Comparison of ENCODE assay signal across 20 cellular contexts in genomic region chr9:34032631-34033030, GRCh38. TPM values are rescaled to one million over a fixed set of nuclear protein-coding genes. Genes with fewer than 3 reads are reported as not detected.
DNase-seq lines count a peak whose midpoint lies in the region; ATAC-seq, FAIRE-seq and TF ChIP-seq lines count a peak whose summit lies in the region.
"Had no signal": no experiment of that assay in that cellular context is flagged by ENCODE, and none has a peak within 500 bp of the region (broad histone marks: within the 10 kb centered on the region; RNA-seq: fewer than 3 reads in every experiment).

No MANE protein-coding gene starts in this region.

- dilution Hi-C loops in mammary epithelial cell (cut with HindIII; ENCODE audit: low sequenced_read_pairs) = no loop called here

- no peak overlapping the region for H3K4me3 ChIP-seq in mammary epithelial cell (replicated peaks in 1 of 3; ENCODE audit: insufficient read depth in 1 of 3, low read depth in 2 of 3, low read length in 3 of 3)
- no peak overlapping the region for H3K4me3 ChIP-seq in K562
- H3K4me3 ChIP-seq in upper lobe of right lung = no peak overlapping the region
- no peak overlapping the region for H3K4me3 ChIP-seq in PC-3 (ENCODE audit: low read length)
- H3K4me3 ChIP-seq: BLaER1 had no signal

- peaks cover 99% of the 10 kb centered on the region for H3K79me2 ChIP-seq in mammary epithelial cell (ENCODE audit: insufficient read depth, low read length)
- peaks cover 82% of the 10 kb centered on the region for H3K79me2 ChIP-seq in K562 (ENCODE audit: control insufficient read depth, insufficient read depth, low read length)
- peaks cover 85% of the 10 kb centered on the region for H3K79me2 ChIP-seq in PC-3 (ENCODE audit: low read length)

- H3K9me3 ChIP-seq in mammary epithelial cell (replicated peaks; ENCODE audit: insufficient read depth, low read length) (no peaks in the 10 kb centered on the region), K562 (replicated peaks; ENCODE audit: control insufficient read depth, insufficient read depth, low read depth, low read length) (no peaks in the 10 kb centered on the region), upper lobe of right lung (no peaks in the 10 kb centered on the region), PC-3 (ENCODE audit: low read length) (no peaks in the 10 kb centered on the region)
- H3K9me3 ChIP-seq: BLaER1 had no signal

- peaks cover 57% of the 10 kb centered on the region for H3K36me3 Mint-ChIP-seq in MCF 10A (ENCODE audit: insufficient read depth, unreplicated experiment)
- peaks cover 22 to 40% of the 10 kb centered on the region in 2 donors for H3K36me3 Mint-ChIP-seq in stimulated activated naive B cell treated with anti-CD40 and anti-IgM and Interleukin-4, amounts not matched to agents 10 μg/mL and 1 μg/mL and 100 μg/mL, for 72 hours

- H3K4me1 Mint-ChIP-seq in MCF 10A (ENCODE audit: insufficient read depth, unreplicated experiment) = peaks cover 6% of the 10 kb centered on the region
- peaks cover 3 to 6% of the 10 kb centered on the region in 2 donors for H3K4me1 Mint-ChIP-seq in stimulated activated naive B cell treated with anti-CD40 and anti-IgM and Interleukin-4, amounts not matched to agents 10 μg/mL and 1 μg/mL and 100 μg/mL, for 72 hours

- H3K9ac ChIP-seq in mammary epithelial cell (ENCODE audit: insufficient read depth, low read length) (no peak overlapping the region), K562 (ENCODE audit: insufficient read depth in 1 of 2, low read depth in 2 of 2, low read length in 2 of 2) (no peak overlapping the region), PC-3 (ENCODE audit: low read length) (no peak overlapping the region)
- H3K9ac ChIP-seq: BLaER1 had no signal

- TF ChIP-seq EP300 in K562 (IDR thresholded peaks at IDR 0.05; ENCODE audit: low read length) = no peak

- H3K27ac ChIP-seq in mammary epithelial cell (ENCODE audit: insufficient read depth, low read depth, low read length) = no peak overlapping the region
- no peak overlapping the region for H3K27ac ChIP-seq in K562 (ENCODE audit: extremely low read depth, low read depth, low read length)
- H3K27ac ChIP-seq in upper lobe of right lung = no peak overlapping the region
- H3K27ac ChIP-seq in PC-3 (ENCODE audit: low read length) = no peak overlapping the region
- H3K27ac ChIP-seq: BLaER1, HL-60 had no signal

- H2AFZ ChIP-seq in mammary epithelial cell (ENCODE audit: low read depth, low read length) (no peak overlapping the region), K562 (ENCODE audit: low read depth, low read length) (no peak overlapping the region), PC-3 (ENCODE audit: low read length) (no peak overlapping the region)

- H4K20me1 ChIP-seq in mammary epithelial cell (ENCODE audit: insufficient read depth, low read length) (peaks cover 4% of the 10 kb centered on the region), K562 (replicated peaks; ENCODE audit: control insufficient read depth, insufficient read depth, low read length) (no peaks in the 10 kb centered on the region), PC-3 (ENCODE audit: low read length) (peaks cover 11% of the 10 kb centered on the region; the same call in 1 of the 2 replicates)

- no TSS peak for BruUV-seq in MCF 10A (replicated peaks; lab: Mats Ljungman, UMichigan)
- no TSS peak for BruUV-seq in mammary epithelial cell (replicated peaks; lab: Mats Ljungman, UMichigan)
- no TSS peak for BruUV-seq in K562 (replicated peaks; lab: Mats Ljungman, UMichigan)
- no TSS peak for BruUV-seq in PC-3 (replicated peaks; lab: Mats Ljungman, UMichigan)

- H3K9me1 ChIP-seq in K562 (ENCODE audit: control insufficient read depth, insufficient read depth, low read length) = no peaks in the 10 kb centered on the region

- POLR2A ChIA-PET in MCF 10A (lab: Yijun Ruan, JAX) (interaction anchor here (0.7 kb wide), 2 partner anchors 41 to 93 kb away, joined by 4 to 5 read pairs; no protein-coding TSS in a partner anchor), K562 (lab: Yijun Ruan, JAX) (no interaction called here), PC-3 (lab: Charles Lee; ENCODE audit: unreplicated experiment) (no interaction called here)

- in situ Hi-C loops in mammary epithelial cell (cut with MboI; ENCODE audit: low sequenced_read_pairs in 2 of 2) (no loop called here), K562 (cut with MboI) (no loop called here)

- no peak for TF ChIP-seq POLR2A in K562 (conservative IDR thresholded peaks at IDR 0.05)

- intact Hi-C loops in MCF 10A (cut with micrococcal nuclease) (no loop called here), mammary epithelial cell (cut with micrococcal nuclease) (no loop called here), K562 (cut with micrococcal nuclease) (no loop called here), upper lobe of right lung (cut with DNase I) (no loop called here), PC-3 (cut with micrococcal nuclease) (no loop called here)

- no peak for DNase-seq in MCF 10A (ENCODE audit: unreplicated experiment)
- no peak for DNase-seq in mammary epithelial cell
- DNase-seq in K562 (ENCODE audit: extremely low read depth in 1 of 4, low spot score in 3 of 4) = no peak
- DNase-seq in mesenteric fat pad (ENCODE audit: low spot score) = peak; percentile 74
- peak; percentile 12 for DNase-seq in upper lobe of right lung
- no peak for DNase-seq in stimulated activated naive B cell treated with anti-CD40 and anti-IgM and Interleukin-4, amounts not matched to agents 10 μg/mL and 1 μg/mL and 100 μg/mL, for 72 hours
- DNase-seq in hepatic stellate cell (ENCODE audit: low spot score) = no peak
- DNase-seq in PC-3 = no peak
- DNase-seq: 8988T; Calu3; CD4-positive, alpha-beta memory T cell; DMS79 treated with DMSO at 0.1 percent for 48 hours; GF-D8; GOT3; H7; HFFc6 had no signal

- H3K36me3 ChIP-seq in mammary epithelial cell (ENCODE audit: insufficient read depth, low read length) (peaks cover 7% of the 10 kb centered on the region), K562 (ENCODE audit: control insufficient read depth, insufficient read depth, low read length) (peaks cover 34% of the 10 kb centered on the region; the same call in 2 of the 3 replicates), upper lobe of right lung (peaks cover 5% of the 10 kb centered on the region), PC-3 (ENCODE audit: low read depth, low read length) (peaks cover 4% of the 10 kb centered on the region)

- no peak for TF ChIP-seq RAD21 in K562 (CRISPR knock-in tag; conservative IDR thresholded peaks at IDR 0.05 in 1 of 2, IDR thresholded peaks at IDR 0.05 in 1 of 2)

- no peaks in the 10 kb centered on the region for H3F3A ChIP-seq in PC-3 (ENCODE audit: low read length, unreplicated experiment)

- no peaks in the 10 kb centered on the region for H3K9me3 Mint-ChIP-seq in MCF 10A (ENCODE audit: unreplicated experiment)
- no peaks in the 10 kb centered on the region for H3K9me3 Mint-ChIP-seq in stimulated activated naive B cell treated with anti-CD40 and anti-IgM and Interleukin-4, amounts not matched to agents 10 μg/mL and 1 μg/mL and 100 μg/mL, for 72 hours
- H3K9me3 Mint-ChIP-seq: HFFc6 had no signal

- peak overlapping the region; percentile 28 for H3K27ac Mint-ChIP-seq in MCF 10A (ENCODE audit: low read depth, unreplicated experiment)
- H3K27ac Mint-ChIP-seq in stimulated activated naive B cell treated with anti-CD40 and anti-IgM and Interleukin-4, amounts not matched to agents 10 μg/mL and 1 μg/mL and 100 μg/mL, for 72 hours = no peak overlapping the region
- H3K27ac Mint-ChIP-seq: HFFc6 had no signal

- no peaks in the 10 kb centered on the region for H3K27me3 Mint-ChIP-seq in MCF 10A (ENCODE audit: insufficient read depth, unreplicated experiment)
- H3K27me3 Mint-ChIP-seq in stimulated activated naive B cell treated with anti-CD40 and anti-IgM and Interleukin-4, amounts not matched to agents 10 μg/mL and 1 μg/mL and 100 μg/mL, for 72 hours = no peaks in the 10 kb centered on the region
- H3K27me3 Mint-ChIP-seq: CD4-positive, alpha-beta memory T cell had no signal

- H3K9me2 ChIP-seq in PC-3 (replicated peaks; ENCODE audit: low read length) = no peaks in the 10 kb centered on the region

- TF ChIP-seq CTCF in MCF 10A (IDR thresholded peaks at IDR 0.05; ENCODE audit: unreplicated experiment) = no peak
- TF ChIP-seq CTCF in mammary epithelial cell (conservative IDR thresholded peaks at IDR 0.05 in 1 of 2, IDR thresholded peaks at IDR 0.05 in 1 of 2; ENCODE audit: extremely low read depth in 1 of 2, insufficient read depth in 1 of 2, low read depth in 1 of 2, low read length in 2 of 2) = no peak
- TF ChIP-seq CTCF in K562 (IDR thresholded peaks at IDR 0.05 in 2 of 3, conservative IDR thresholded peaks at IDR 0.05 in 1 of 3; ENCODE audit: insufficient read depth in 2 of 3, low read depth in 1 of 3, low read length in 3 of 3) = no peak
- no peak for TF ChIP-seq CTCF in upper lobe of right lung (IDR thresholded peaks at IDR 0.05)
- TF ChIP-seq CTCF in PC-3 (conservative IDR thresholded peaks at IDR 0.05; ENCODE audit: low read depth, low read length) = no peak

- 95% methylated on average over 7 of the region's 7 CpGs for whole genome bisulfite sequencing in mammary epithelial cell (ENCODE audit: low coverage, missing lambda C conversion rate)
- 65% methylated on average over 4 of the region's 7 CpGs for WGBS in K562 (ENCODE audit: insufficient coverage, low coverage, missing lambda C conversion rate)

- no peak for FAIRE-seq in K562 (lab: Jason Lieb, UNC)

- H3K27me3 ChIP-seq in mammary epithelial cell (ENCODE audit: insufficient read depth, low read length) (no peaks in the 10 kb centered on the region), K562 (ENCODE audit: control insufficient read depth in 2 of 2, insufficient read depth in 2 of 2, low read length in 2 of 2) (no peaks in the 10 kb centered on the region), upper lobe of right lung (no peaks in the 10 kb centered on the region), PC-3 (ENCODE audit: low read length) (no peaks in the 10 kb centered on the region)
- H3K27me3 ChIP-seq: BLaER1 had no signal

- no peak overlapping the region for H3K4me3 Mint-ChIP-seq in MCF 10A (ENCODE audit: unreplicated experiment)
- no peak overlapping the region for H3K4me3 Mint-ChIP-seq in stimulated activated naive B cell treated with anti-CD40 and anti-IgM and Interleukin-4, amounts not matched to agents 10 μg/mL and 1 μg/mL and 100 μg/mL, for 72 hours
- H3K4me3 Mint-ChIP-seq: CD14-positive monocyte; CD4-positive, alpha-beta memory T cell; HFFc6 had no signal

- H3K4me1 ChIP-seq in mammary epithelial cell (ENCODE audit: insufficient read depth, low read length) (peaks cover 3% of the 10 kb centered on the region), K562 (replicated peaks in 1 of 2; ENCODE audit: control insufficient read depth in 2 of 2, insufficient read depth in 2 of 2, low read length in 2 of 2) (no peaks in the 10 kb centered on the region; a peak in 1 of 5 replicates), upper lobe of right lung (no peaks in the 10 kb centered on the region), PC-3 (ENCODE audit: insufficient read depth, low read length) (no peaks in the 10 kb centered on the region)
- H3K4me1 ChIP-seq: BLaER1 had no signal

- H3K4me2 ChIP-seq in mammary epithelial cell (ENCODE audit: insufficient read depth, low read depth, low read length) = no peak overlapping the region
- H3K4me2 ChIP-seq in K562 (ENCODE audit: insufficient read depth, low read length) = no peak overlapping the region
- no peak overlapping the region for H3K4me2 ChIP-seq in PC-3 (ENCODE audit: low read length)
- H3K4me2 ChIP-seq: BLaER1 had no signal

- CTCF ChIA-PET in MCF 10A (lab: Yijun Ruan, JAX) = interaction anchor here (0.8 to 1.6 kb wide), 2 partner anchors 41 to 73 kb away, joined by 3 to 5 read pairs; no protein-coding TSS in a partner anchor
- CTCF ChIA-PET in mammary epithelial cell (lab: Charles Lee; ENCODE audit: low non-redundant PET) = no interaction called here
- CTCF ChIA-PET in K562 (lab: Yijun Ruan, JAX; ENCODE audit: low intra/inter-chr PET ratio) = no interaction called here
- CTCF ChIA-PET in PC-3 (lab: Charles Lee) = no interaction called here

- no peak for ATAC-seq in K562
- ATAC-seq in upper lobe of right lung = no peak
- no peak for ATAC-seq in stimulated activated naive B cell treated with anti-CD40 and anti-IgM and Interleukin-4, amounts not matched to agents 10 μg/mL and 1 μg/mL and 100 μg/mL, for 72 hours (replicated peaks)
- ATAC-seq in PC-3 = no peak
- ATAC-seq: HCT116 had no signal

RNA-seq across cellular contexts. Expression of gene UBAP2, which starts 16.1 kb away (rescaled TPM):
- total RNA-seq in MCF 10A (2022) (33.4 and 33.5 TPM in 2 replicates), mammary epithelial cell (10 to 100 TPM; 28.5 to 47.0 TPM), K562 (2014; rRNA removed) (14.8 and 18.6 TPM in 2 replicates), K562 (2014; rRNA removed; fragmentation: Illumina TruSeq; extraction: Trizol) (18.4 and 21.4 TPM in 2 replicates), K562 (2015; rRNA removed; fragmentation: Illumina TruSeq; extraction: Trizol) (18.7 and 19.8 TPM in 2 replicates), K562 (2021) (46.2 and 47.6 TPM in 2 replicates), mesenteric fat pad (27.0 TPM), upper lobe of right lung (36.2 TPM), PC-3 (2014; rRNA removed) (12.6 and 19.0 TPM in 2 replicates)
- polyA plus RNA-seq in mammary epithelial cell (20.7 TPM), K562 (2011; rRNA removed) (19.4 and 32.9 TPM in 2 replicates), K562 (2014; fragmentation: Illumina TruSeq; extraction: Trizol) (43.7 and 47.9 TPM in 2 replicates), K562 (2014; fragmentation: Nextera tagmentation; extraction: Ambion mirVana) (10 to 100 TPM in 1 of 2 experiments, 1 to 10 TPM in 1; 8.7 to 11.1 TPM), K562 (2014; rRNA removed) (25.3 and 27.1 TPM in 2 replicates)
- 51.9 TPM for polyA minus RNA-seq in mammary epithelial cell
- 95.3 and 165 TPM in 2 replicates for total RNA-seq in K562 (2011; cell fraction: chromatin; rRNA removed; ENCODE audit: low replicate concordance)
- 45.4 and 49.1 TPM in 2 replicates for total RNA-seq in K562 (2011; cell fraction: nucleolus; rRNA removed)
- total RNA-seq in K562 (2011; cell fraction: nucleoplasm; rRNA removed) = 78.5 and 111 TPM in 2 replicates
- 25.1 and 36.0 TPM in 2 replicates for polyA plus RNA-seq in K562 (2011; cell fraction: cytosol; rRNA removed)
- polyA plus RNA-seq in K562 (2011; cell fraction: nucleus; rRNA removed) = 66.2 and 87.0 TPM in 2 replicates
- 29.1 and 31.4 TPM in 2 replicates for polyA plus RNA-seq in K562 (2012)
- polyA minus RNA-seq in K562 (2011; rRNA and poly(A)+ RNA removed) = 28.3 and 33.6 TPM in 2 replicates
- 22.0 and 22.3 TPM in 2 replicates for polyA minus RNA-seq in K562 (2011; cell fraction: cytosol; rRNA and poly(A)+ RNA removed)
- 21.0 and 32.5 TPM in 2 replicates for polyA minus RNA-seq in K562 (2011; cell fraction: nucleus; rRNA and poly(A)+ RNA removed)

Comparison
In these comparisons a context has a peak if more than half of its experiments do, and no peak if none do; other contexts are left out.
1. DNase-seq: peak in mesenteric fat pad (single experiment) and upper lobe of right lung (single experiment); none in MCF 10A (single experiment), mammary epithelial cell (single experiment), K562 (0 of 4), stimulated activated naive B cell treated with anti-CD40 and anti-IgM and Interleukin-4, amounts not matched to agents 10 μg/mL and 1 μg/mL and 100 μg/mL, for 72 hours (single experiment), hepatic stellate cell (single experiment) and PC-3 (single experiment).